ENCODE assay signal across 18 cellular contexts in the genomic region with DNA sequence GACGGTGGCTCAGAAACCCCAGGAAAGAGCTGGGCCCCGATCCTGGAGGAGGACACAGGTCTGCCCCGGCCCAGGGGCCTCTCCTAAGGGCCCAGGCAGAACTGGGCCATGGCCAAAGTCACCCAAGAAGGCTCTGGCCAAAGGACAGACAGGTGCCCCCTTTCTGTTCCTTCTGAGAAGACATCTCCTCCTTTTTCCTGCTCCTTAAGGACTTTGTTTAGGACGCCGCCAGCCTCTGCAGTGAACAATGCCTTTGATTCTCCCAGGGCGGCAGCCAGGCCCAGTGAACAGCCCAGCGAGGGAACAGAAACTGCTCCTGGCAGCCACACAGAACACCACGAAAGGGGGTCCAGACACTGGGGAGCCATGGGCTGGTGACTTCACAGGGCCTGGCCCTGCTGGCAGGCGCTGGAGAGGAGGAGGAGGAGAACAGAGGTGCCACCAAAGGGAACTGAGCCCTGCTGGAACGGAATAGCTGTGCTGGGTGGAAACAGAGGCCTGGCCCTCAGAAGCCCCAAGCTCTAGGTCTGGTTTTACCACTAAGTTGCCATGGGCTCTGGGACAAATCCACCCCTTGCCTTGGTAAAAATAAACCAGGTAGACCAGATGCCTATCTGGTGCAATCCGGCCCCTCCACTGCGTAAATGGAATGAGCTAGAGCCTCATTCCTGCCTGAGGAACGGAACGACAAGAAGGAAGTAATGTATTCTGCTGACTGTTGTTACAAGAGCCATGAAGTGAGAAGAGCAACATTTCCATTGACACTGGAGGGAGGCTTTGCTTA.
DNase-seq lines count a peak whose midpoint lies in the region; ATAC-seq, FAIRE-seq and TF ChIP-seq lines count a peak whose summit lies in the region.
"Had no signal": no experiment of that assay in that cellular context is flagged by ENCODE, and none has a peak within 500 bp of the region (broad histone marks: within the 10 kb centered on the region; RNA-seq: fewer than 3 reads in every experiment).

No MANE protein-coding gene starts in this region.

- ATAC-seq in right lobe of liver (peak; percentile 20 to 48 (median 28)), HepG2 (no peak), GM19397 (IDR thresholded peaks at IDR 0.05; ENCODE audit: unreplicated experiment) (no peak)
- ATAC-seq: activated CD8-positive, alpha-beta T cell treated with anti-CD3 and anti-CD28 coated beads for 36 hours; SK-N-SH treated with all-trans-retinoic acid at 6 μM for 48 hours had no signal

- H3K9ac ChIP-seq in HepG2 (ENCODE audit: insufficient read depth, low read depth, low read length) = no peak overlapping the region

- H3K79me2 ChIP-seq in HepG2 (ENCODE audit: insufficient read depth, low read length) = no peaks in the 10 kb centered on the region

- TF ChIP-seq EP300 in HepG2 (IDR thresholded peaks at IDR 0.05; ENCODE audit: low read depth in 2 of 2, low read length in 2 of 2) (no peak), HepG2 (CRISPR knock-in tag; IDR thresholded peaks at IDR 0.05; ENCODE audit: borderline replicate concordance) (no peak)

- peaks cover 3% of the 10 kb centered on the region for H3K4me1 Mint-ChIP-seq in activated CD4-positive, alpha-beta memory T cell treated with anti-CD3 and anti-CD28 coated beads, Interleukin-2, amount 10 ng/mL, durations not matched to agents 7 days and 5 days

- no peak overlapping the region for H3K4me3 Mint-ChIP-seq in activated CD4-positive, alpha-beta memory T cell treated with anti-CD3 and anti-CD28 coated beads, Interleukin-2, amount 10 ng/mL, durations not matched to agents 7 days and 5 days
- H3K4me3 Mint-ChIP-seq: activated CD8-positive, alpha-beta T cell treated with anti-CD3 and anti-CD28 coated beads for 36 hours had no signal

- in situ Hi-C loops in HepG2 (cut with HindIII; ENCODE audit: extremely low pct_ligation_motif_present, low pct_unique_long_range_greater_than_20kb) = no loop called here

- no peak overlapping the region for H3K4me2 ChIP-seq in HepG2 (ENCODE audit: low read depth, low read length)

- no peaks in the 10 kb centered on the region for H3K36me3 Mint-ChIP-seq in activated CD4-positive, alpha-beta memory T cell treated with anti-CD3 and anti-CD28 coated beads, Interleukin-2, amount 10 ng/mL, durations not matched to agents 7 days and 5 days (ENCODE audit: low read depth)

- H3K4me3 ChIP-seq in right lobe of liver (no peak overlapping the region), HepG2 (replicated peaks in 1 of 3; ENCODE audit: insufficient read depth in 1 of 3, low read depth in 2 of 3, low read length in 3 of 3) (no peak overlapping the region)
- H3K4me3 ChIP-seq: ascending aorta, Peyer's patch had no signal

- BruUV-seq in HepG2 (replicated peaks; lab: Mats Ljungman, UMichigan) = no TSS peak

- TF ChIP-seq POLR2A in right lobe of liver (IDR thresholded peaks at IDR 0.05) (no peak), HepG2 (IDR thresholded peaks at IDR 0.05; ENCODE audit: insufficient read depth in 1 of 2, low read depth in 2 of 2, low read length in 2 of 2) (no peak)

- H3K27ac ChIP-seq in right lobe of liver = no peak overlapping the region
- H3K27ac ChIP-seq in HepG2 (ENCODE audit: extremely low read length, insufficient read depth, low read length) = no peak overlapping the region
- peak overlapping the region; percentile 67 for H3K27ac ChIP-seq in layer of hippocampus (ENCODE audit: low read depth, low read length)
- H3K27ac ChIP-seq: ascending aorta, neutrophil, Peyer's patch had no signal

- H3K9me3 ChIP-seq in right lobe of liver (no peaks in the 10 kb centered on the region), HepG2 (ENCODE audit: low read length) (no peaks in the 10 kb centered on the region)
- H3K9me3 ChIP-seq: ascending aorta, neutrophil, Peyer's patch had no signal

- TF ChIP-seq RAD21 in HepG2 (CRISPR knock-in tag; IDR thresholded peaks at IDR 0.05) = no peak

- H2AFZ ChIP-seq in HepG2 (ENCODE audit: low read length) = no peak overlapping the region

- POLR2A ChIA-PET in HepG2 (lab: Yijun Ruan, JAX) = no interaction called here
- POLR2A ChIA-PET in activated CD4-positive, alpha-beta memory T cell treated with anti-CD3 and anti-CD28 coated beads, Interleukin-2, amount 10 ng/mL, durations not matched to agents 7 days and 5 days (lab: Charles Lee) = no interaction called here

- H3K27ac Mint-ChIP-seq in activated CD4-positive, alpha-beta memory T cell treated with anti-CD3 and anti-CD28 coated beads, Interleukin-2, amount 10 ng/mL, durations not matched to agents 7 days and 5 days = no peak overlapping the region
- H3K27ac Mint-ChIP-seq: activated CD8-positive, alpha-beta T cell treated with anti-CD3 and anti-CD28 coated beads for 36 hours had no signal

- H3K27me3 ChIP-seq in right lobe of liver (no peaks in the 10 kb centered on the region), HepG2 (ENCODE audit: control insufficient read depth in 1 of 2, insufficient read depth in 2 of 2, low read length in 2 of 2) (peaks cover 0 to 19% of the 10 kb centered on the region in 2 experiments; a peak in 1 of 5 replicates), layer of hippocampus (ENCODE audit: control insufficient read depth, insufficient read depth, low read length) (no peaks in the 10 kb centered on the region)
- H3K27me3 ChIP-seq: ascending aorta, neutrophil, Peyer's patch had no signal

- TF ChIP-seq CTCF in right lobe of liver (IDR thresholded peaks at IDR 0.05) (no peak), HepG2 (CRISPR knock-in tag; IDR thresholded peaks at IDR 0.05) (no peak)

- H3K27me3 Mint-ChIP-seq in activated CD4-positive, alpha-beta memory T cell treated with anti-CD3 and anti-CD28 coated beads, Interleukin-2, amount 10 ng/mL, durations not matched to agents 7 days and 5 days = no peaks in the 10 kb centered on the region
- H3K27me3 Mint-ChIP-seq: activated CD8-positive, alpha-beta T cell treated with anti-CD3 and anti-CD28 coated beads for 36 hours had no signal

- no peak for FAIRE-seq in HepG2 (lab: Jason Lieb, UNC)
- FAIRE-seq: TTC549 had no signal

- H4K20me1 ChIP-seq in HepG2 (ENCODE audit: insufficient read depth, low read length) = no peaks in the 10 kb centered on the region

- H3K9me3 Mint-ChIP-seq in activated CD4-positive, alpha-beta memory T cell treated with anti-CD3 and anti-CD28 coated beads, Interleukin-2, amount 10 ng/mL, durations not matched to agents 7 days and 5 days = no peaks in the 10 kb centered on the region
- H3K9me3 Mint-ChIP-seq: activated CD8-positive, alpha-beta T cell treated with anti-CD3 and anti-CD28 coated beads for 36 hours had no signal

- WGBS in right lobe of liver (ENCODE audit: insufficient coverage, low coverage, low lambda C conversion rate, missing lambda C conversion rate) = 78% methylated on average over 8 of the region's 14 CpGs
- 54% methylated on average over 11 of the region's 14 CpGs for WGBS in HepG2 (ENCODE audit: low lambda C conversion rate)

- intact Hi-C loops in right lobe of liver (cut with DNase I) (no loop called here), HepG2 (cut with micrococcal nuclease; ENCODE audit: unreplicated experiment) (no loop called here), posterior vena cava (cut with DNase I) (no loop called here)

- CTCF ChIA-PET in HepG2 (lab: Yijun Ruan, JAX; ENCODE audit: low intra/inter-chr PET ratio, low total read pairs) = no interaction called here
- CTCF ChIA-PET in activated CD4-positive, alpha-beta memory T cell treated with anti-CD3 and anti-CD28 coated beads, Interleukin-2, amount 10 ng/mL, durations not matched to agents 7 days and 5 days (lab: Charles Lee) = interaction anchor here (1.1 kb wide), 1 partner anchor 12 kb away, joined by 3 read pairs; no protein-coding TSS in a partner anchor

- no peaks in the 10 kb centered on the region for H3K36me3 ChIP-seq in right lobe of liver
- no peaks in the 10 kb centered on the region for H3K36me3 ChIP-seq in HepG2 (replicated peaks in 1 of 2; ENCODE audit: control insufficient read depth in 1 of 2, insufficient read depth in 2 of 2, low read length in 2 of 2)
- H3K36me3 ChIP-seq: ascending aorta, neutrophil, Peyer's patch had no signal

- no peak for DNase-seq in right lobe of liver
- no peak for DNase-seq in HepG2 (ENCODE audit: low spot score)
- peak; percentile 77 for DNase-seq in posterior vena cava (ENCODE audit: low spot score)
- DNase-seq in LoVo (ENCODE audit: low spot score) = no peak
- DNase-seq in NOMO-1 treated with dmso at 0.1 percent for 144 hours (lab: John Stamatoyannopoulos, UW; ENCODE audit: unreplicated experiment) = no peak
- no peak for DNase-seq in activated CD4-positive, alpha-beta memory T cell treated with anti-CD3 and anti-CD28 coated beads, Interleukin-2, amount 10 ng/mL, durations not matched to agents 7 days and 5 days
- DNase-seq: ACHN; activated CD8-positive, alpha-beta T cell treated with anti-CD3 and anti-CD28 coated beads for 36 hours; GF-D8; NCI-H1930; NCI-H524 treated with DMSO at 0.1 percent for 48 hours; Peyer's patch had no signal

- peaks cover 0 to 4% (median 0%) of the 10 kb centered on the region in 4 donors for H3K4me1 ChIP-seq in right lobe of liver
- H3K4me1 ChIP-seq in HepG2 (ENCODE audit: insufficient read depth, low read length) = peaks cover 12% of the 10 kb centered on the region

TF ChIP-seq in HepG2, 621 proteins besides CTCF, POLR2A, EP300 and RAD21 (continues in another document):
- TF ChIP-seq YEATS2 (CRISPR knock-in tag; IDR thresholded peaks at IDR 0.05; ENCODE audit: borderline replicate concordance) (no peak), ZNF557 (CRISPR knock-in tag; IDR thresholded peaks at IDR 0.05) (no peak), SAFB2 (CRISPR knock-in tag; IDR thresholded peaks at IDR 0.05; ENCODE audit: borderline replicate concordance, low read depth) (no peak), REPIN1 (CRISPR knock-in tag; IDR thresholded peaks at IDR 0.05; ENCODE audit: borderline replicate concordance, low read depth) (no peak)

Comparison
In these comparisons a context has a peak if more than half of its experiments do, and no peak if none do; other contexts are left out.
1. ATAC-seq: peak in right lobe of liver (4 of 4); none in HepG2 (single experiment) and GM19397 (single experiment).